Comparison of ENCODE assay signal across 1 cellular context in the genomic region with DNA sequence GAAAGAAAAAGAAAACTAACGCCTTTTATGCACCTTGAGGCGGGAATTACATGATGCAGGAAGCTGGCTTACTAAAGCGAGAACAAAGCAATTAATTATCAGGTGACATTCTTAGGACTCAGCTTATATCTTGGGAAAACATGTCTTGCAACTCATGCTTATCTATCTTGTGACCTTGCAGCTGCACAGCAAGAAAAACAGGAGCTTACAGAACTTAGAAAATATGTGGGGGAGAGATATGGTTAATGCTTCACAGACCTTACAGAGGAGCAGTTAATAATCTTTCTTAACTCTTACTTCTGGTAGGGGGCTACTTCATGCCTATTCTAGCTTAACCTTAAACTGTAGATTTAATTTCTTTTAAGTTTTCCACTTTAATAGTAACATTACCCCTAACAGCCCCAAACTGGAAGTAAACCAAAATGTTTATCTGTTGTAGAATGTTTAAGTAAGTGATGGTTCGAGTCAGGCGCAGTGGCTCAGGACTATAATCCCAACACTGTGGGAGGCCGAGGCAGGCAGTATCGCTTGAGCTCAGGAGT.
TF ChIP-seq lines count a peak whose summit lies in the region.

No MANE protein-coding gene starts in this region.

TF ChIP-seq in K562, 482 proteins besides CTCF, POLR2A, EP300 and RAD21 (continued from another document and continues in another):
- TF ChIP-seq, protein P1, sequence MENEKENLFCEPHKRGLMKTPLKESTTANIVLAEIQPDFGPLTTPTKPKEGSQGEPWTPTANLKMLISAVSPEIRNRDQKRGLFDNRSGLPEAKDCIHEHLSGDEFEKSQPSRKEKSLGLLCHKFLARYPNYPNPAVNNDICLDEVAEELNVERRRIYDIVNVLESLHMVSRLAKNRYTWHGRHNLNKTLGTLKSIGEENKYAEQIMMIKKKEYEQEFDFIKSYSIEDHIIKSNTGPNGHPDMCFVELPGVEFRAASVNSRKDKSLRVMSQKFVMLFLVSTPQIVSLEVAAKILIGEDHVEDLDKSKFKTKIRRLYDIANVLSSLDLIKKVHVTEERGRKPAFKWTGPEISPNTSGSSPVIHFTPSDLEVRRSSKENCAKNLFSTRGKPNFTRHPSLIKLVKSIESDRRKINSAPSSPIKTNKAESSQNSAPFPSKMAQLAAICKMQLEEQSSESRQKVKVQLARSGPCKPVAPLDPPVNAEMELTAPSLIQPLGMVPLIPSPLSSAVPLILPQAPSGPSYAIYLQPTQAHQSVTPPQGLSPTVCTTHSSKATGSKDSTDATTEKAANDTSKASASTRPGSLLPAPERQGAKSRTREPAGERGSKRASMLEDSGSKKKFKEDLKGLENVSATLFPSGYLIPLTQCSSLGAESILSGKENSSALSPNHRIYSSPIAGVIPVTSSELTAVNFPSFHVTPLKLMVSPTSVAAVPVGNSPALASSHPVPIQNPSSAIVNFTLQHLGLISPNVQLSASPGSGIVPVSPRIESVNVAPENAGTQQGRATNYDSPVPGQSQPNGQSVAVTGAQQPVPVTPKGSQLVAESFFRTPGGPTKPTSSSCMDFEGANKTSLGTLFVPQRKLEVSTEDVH (IDR thresholded peaks at IDR 0.05; ENCODE audit: low read depth, partially characterized antibody) = no peak
- no peak for TF ChIP-seq GATAD2A (IDR thresholded peaks at IDR 0.05)
- TF ChIP-seq ZNF197 (CRISPR knock-in tag; IDR thresholded peaks at IDR 0.05; ENCODE audit: low read depth) = peak; percentile 93
- no peak for TF ChIP-seq RFX5 (IDR thresholded peaks at IDR 0.05; ENCODE audit: low read depth, low read length)
- no peak for TF ChIP-seq ZNF77 (CRISPR knock-in tag; IDR thresholded peaks at IDR 0.05)
- TF ChIP-seq, protein P2, sequence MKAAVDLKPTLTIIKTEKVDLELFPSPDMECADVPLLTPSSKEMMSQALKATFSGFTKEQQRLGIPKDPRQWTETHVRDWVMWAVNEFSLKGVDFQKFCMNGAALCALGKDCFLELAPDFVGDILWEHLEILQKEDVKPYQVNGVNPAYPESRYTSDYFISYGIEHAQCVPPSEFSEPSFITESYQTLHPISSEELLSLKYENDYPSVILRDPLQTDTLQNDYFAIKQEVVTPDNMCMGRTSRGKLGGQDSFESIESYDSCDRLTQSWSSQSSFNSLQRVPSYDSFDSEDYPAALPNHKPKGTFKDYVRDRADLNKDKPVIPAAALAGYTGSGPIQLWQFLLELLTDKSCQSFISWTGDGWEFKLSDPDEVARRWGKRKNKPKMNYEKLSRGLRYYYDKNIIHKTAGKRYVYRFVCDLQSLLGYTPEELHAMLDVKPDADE (conservative IDR thresholded peaks at IDR 0.05; ENCODE audit: control insufficient read depth, low read depth, low read length) = no peak
- TF ChIP-seq HNRNPK (IDR thresholded peaks at IDR 0.05; ENCODE audit: low read depth, low read length, poor library complexity, severe bottlenecking) = no peak
- no peak for TF ChIP-seq XRCC3 (IDR thresholded peaks at IDR 0.05)
- peak; percentile 6; the same call in 1 of the 2 replicates for TF ChIP-seq TEAD2 (tag; IDR thresholded peaks at IDR 0.05)
- no peak for TF ChIP-seq U2AF2 (optimal IDR thresholded peaks at IDR 0.05; ENCODE audit: low read depth, low read length)
- peak; percentile 86 for TF ChIP-seq FOSL1 (tag; conservative IDR thresholded peaks at IDR 0.05)
- TF ChIP-seq, protein P3, sequence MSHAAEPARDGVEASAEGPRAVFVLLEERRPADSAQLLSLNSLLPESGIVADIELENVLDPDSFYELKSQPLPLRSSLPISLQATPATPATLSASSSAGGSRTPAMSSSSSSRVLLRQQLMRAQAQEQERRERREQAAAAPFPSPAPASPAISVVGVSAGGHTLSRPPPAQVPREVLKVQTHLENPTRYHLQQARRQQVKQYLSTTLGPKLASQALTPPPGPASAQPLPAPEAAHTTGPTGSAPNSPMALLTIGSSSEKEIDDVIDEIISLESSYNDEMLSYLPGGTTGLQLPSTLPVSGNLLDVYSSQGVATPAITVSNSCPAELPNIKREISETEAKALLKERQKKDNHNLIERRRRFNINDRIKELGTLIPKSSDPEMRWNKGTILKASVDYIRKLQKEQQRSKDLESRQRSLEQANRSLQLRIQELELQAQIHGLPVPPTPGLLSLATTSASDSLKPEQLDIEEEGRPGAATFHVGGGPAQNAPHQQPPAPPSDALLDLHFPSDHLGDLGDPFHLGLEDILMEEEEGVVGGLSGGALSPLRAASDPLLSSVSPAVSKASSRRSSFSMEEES (CRISPR knock-in tag; IDR thresholded peaks at IDR 0.05) = peak; percentile 37; the same call in 1 of the 2 replicates
- TF ChIP-seq, protein P4, sequence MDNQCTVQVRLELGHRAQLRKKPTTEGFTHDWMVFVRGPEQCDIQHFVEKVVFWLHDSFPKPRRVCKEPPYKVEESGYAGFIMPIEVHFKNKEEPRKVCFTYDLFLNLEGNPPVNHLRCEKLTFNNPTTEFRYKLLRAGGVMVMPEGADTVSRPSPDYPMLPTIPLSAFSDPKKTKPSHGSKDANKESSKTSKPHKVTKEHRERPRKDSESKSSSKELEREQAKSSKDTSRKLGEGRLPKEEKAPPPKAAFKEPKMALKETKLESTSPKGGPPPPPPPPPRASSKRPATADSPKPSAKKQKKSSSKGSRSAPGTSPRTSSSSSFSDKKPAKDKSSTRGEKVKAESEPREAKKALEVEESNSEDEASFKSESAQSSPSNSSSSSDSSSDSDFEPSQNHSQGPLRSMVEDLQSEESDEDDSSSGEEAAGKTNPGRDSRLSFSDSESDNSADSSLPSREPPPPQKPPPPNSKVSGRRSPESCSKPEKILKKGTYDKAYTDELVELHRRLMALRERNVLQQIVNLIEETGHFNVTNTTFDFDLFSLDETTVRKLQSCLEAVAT (IDR thresholded peaks at IDR 0.05) = 0 out of 4 replicates have a peak, but pooled peaks of 1 of the 2 experiments have one; percentile 5
- TF ChIP-seq, protein P5, sequence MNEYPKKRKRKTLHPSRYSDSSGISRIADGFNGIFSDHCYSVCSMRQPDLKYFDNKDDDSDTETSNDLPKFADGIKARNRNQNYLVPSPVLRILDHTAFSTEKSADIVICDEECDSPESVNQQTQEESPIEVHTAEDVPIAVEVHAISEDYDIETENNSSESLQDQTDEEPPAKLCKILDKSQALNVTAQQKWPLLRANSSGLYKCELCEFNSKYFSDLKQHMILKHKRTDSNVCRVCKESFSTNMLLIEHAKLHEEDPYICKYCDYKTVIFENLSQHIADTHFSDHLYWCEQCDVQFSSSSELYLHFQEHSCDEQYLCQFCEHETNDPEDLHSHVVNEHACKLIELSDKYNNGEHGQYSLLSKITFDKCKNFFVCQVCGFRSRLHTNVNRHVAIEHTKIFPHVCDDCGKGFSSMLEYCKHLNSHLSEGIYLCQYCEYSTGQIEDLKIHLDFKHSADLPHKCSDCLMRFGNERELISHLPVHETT (CRISPR knock-in tag; conservative IDR thresholded peaks at IDR 0.05 in 1 of 2, IDR thresholded peaks at IDR 0.05 in 1 of 2) = peak in 1 of 2 experiments; percentile 91; a peak in 1 of 4 replicates
- peak; percentile 73; the same call in 1 of the 2 replicates for TF ChIP-seq ZNF584 (CRISPR knock-in tag; IDR thresholded peaks at IDR 0.05; ENCODE audit: low read depth)
- TF ChIP-seq, protein P6, sequence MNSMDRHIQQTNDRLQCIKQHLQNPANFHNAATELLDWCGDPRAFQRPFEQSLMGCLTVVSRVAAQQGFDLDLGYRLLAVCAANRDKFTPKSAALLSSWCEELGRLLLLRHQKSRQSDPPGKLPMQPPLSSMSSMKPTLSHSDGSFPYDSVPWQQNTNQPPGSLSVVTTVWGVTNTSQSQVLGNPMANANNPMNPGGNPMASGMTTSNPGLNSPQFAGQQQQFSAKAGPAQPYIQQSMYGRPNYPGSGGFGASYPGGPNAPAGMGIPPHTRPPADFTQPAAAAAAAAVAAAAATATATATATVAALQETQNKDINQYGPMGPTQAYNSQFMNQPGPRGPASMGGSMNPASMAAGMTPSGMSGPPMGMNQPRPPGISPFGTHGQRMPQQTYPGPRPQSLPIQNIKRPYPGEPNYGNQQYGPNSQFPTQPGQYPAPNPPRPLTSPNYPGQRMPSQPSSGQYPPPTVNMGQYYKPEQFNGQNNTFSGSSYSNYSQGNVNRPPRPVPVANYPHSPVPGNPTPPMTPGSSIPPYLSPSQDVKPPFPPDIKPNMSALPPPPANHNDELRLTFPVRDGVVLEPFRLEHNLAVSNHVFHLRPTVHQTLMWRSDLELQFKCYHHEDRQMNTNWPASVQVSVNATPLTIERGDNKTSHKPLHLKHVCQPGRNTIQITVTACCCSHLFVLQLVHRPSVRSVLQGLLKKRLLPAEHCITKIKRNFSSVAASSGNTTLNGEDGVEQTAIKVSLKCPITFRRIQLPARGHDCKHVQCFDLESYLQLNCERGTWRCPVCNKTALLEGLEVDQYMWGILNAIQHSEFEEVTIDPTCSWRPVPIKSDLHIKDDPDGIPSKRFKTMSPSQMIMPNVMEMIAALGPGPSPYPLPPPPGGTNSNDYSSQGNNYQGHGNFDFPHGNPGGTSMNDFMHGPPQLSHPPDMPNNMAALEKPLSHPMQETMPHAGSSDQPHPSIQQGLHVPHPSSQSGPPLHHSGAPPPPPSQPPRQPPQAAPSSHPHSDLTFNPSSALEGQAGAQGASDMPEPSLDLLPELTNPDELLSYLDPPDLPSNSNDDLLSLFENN (IDR thresholded peaks at IDR 0.05; ENCODE audit: low read depth in 2 of 2, low read length in 2 of 2) = peak in 1 of 2 experiments; percentile 96; a peak in 2 of 4 replicates
- peak; percentile 67 for TF ChIP-seq BACH1 (tag; IDR thresholded peaks at IDR 0.05)
- TF ChIP-seq, protein P7, sequence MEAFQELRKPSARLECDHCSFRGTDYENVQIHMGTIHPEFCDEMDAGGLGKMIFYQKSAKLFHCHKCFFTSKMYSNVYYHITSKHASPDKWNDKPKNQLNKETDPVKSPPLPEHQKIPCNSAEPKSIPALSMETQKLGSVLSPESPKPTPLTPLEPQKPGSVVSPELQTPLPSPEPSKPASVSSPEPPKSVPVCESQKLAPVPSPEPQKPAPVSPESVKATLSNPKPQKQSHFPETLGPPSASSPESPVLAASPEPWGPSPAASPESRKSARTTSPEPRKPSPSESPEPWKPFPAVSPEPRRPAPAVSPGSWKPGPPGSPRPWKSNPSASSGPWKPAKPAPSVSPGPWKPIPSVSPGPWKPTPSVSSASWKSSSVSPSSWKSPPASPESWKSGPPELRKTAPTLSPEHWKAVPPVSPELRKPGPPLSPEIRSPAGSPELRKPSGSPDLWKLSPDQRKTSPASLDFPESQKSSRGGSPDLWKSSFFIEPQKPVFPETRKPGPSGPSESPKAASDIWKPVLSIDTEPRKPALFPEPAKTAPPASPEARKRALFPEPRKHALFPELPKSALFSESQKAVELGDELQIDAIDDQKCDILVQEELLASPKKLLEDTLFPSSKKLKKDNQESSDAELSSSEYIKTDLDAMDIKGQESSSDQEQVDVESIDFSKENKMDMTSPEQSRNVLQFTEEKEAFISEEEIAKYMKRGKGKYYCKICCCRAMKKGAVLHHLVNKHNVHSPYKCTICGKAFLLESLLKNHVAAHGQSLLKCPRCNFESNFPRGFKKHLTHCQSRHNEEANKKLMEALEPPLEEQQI (IDR thresholded peaks at IDR 0.05) = peak; percentile 79
- peak; percentile 35 for TF ChIP-seq TAF9B (IDR thresholded peaks at IDR 0.05; ENCODE audit: partially characterized antibody)
- peak in 1 of 2 experiments; percentile 57; a peak in 1 of 4 replicates for TF ChIP-seq ETV6 (IDR thresholded peaks at IDR 0.05; ENCODE audit: borderline replicate concordance in 1 of 2, low read depth in 2 of 2, low read length in 1 of 2)
- no peak for TF ChIP-seq ETV6 (CRISPR knock-in tag; IDR thresholded peaks at IDR 0.05; ENCODE audit: borderline replicate concordance)
- peak; percentile 87 for TF ChIP-seq ZNF644 (tag; IDR thresholded peaks at IDR 0.05; ENCODE audit: low read depth)
- TF ChIP-seq MXI1 (IDR thresholded peaks at IDR 0.05; ENCODE audit: low read depth, low read length) = peak; percentile 55; the same call in 1 of the 2 replicates
- peak; percentile 65 for TF ChIP-seq CCNT2 (IDR thresholded peaks at IDR 0.05; ENCODE audit: borderline replicate concordance, extremely low read depth, insufficient read length, low read depth, low read length)
- TF ChIP-seq, protein P8, sequence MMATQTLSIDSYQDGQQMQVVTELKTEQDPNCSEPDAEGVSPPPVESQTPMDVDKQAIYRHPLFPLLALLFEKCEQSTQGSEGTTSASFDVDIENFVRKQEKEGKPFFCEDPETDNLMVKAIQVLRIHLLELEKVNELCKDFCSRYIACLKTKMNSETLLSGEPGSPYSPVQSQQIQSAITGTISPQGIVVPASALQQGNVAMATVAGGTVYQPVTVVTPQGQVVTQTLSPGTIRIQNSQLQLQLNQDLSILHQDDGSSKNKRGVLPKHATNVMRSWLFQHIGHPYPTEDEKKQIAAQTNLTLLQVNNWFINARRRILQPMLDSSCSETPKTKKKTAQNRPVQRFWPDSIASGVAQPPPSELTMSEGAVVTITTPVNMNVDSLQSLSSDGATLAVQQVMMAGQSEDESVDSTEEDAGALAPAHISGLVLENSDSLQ (IDR thresholded peaks at IDR 0.05) = peak; percentile 96
- TF ChIP-seq ZEB2 (IDR thresholded peaks at IDR 0.05) = peak; percentile 84
- TF ChIP-seq C11orf30 (IDR thresholded peaks at IDR 0.05; ENCODE audit: low read depth) = peak; percentile 52; the same call in 1 of the 2 replicates
- TF ChIP-seq, protein P9, sequence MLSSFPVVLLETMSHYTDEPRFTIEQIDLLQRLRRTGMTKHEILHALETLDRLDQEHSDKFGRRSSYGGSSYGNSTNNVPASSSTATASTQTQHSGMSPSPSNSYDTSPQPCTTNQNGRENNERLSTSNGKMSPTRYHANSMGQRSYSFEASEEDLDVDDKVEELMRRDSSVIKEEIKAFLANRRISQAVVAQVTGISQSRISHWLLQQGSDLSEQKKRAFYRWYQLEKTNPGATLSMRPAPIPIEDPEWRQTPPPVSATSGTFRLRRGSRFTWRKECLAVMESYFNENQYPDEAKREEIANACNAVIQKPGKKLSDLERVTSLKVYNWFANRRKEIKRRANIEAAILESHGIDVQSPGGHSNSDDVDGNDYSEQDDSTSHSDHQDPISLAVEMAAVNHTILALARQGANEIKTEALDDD (IDR thresholded peaks at IDR 0.05) = peak; percentile 91
- TF ChIP-seq L3MBTL2 (IDR thresholded peaks at IDR 0.05) = peak; percentile 69
- peak; percentile 98 for TF ChIP-seq CBFA2T2 (conservative IDR thresholded peaks at IDR 0.05)
- TF ChIP-seq, protein P10, sequence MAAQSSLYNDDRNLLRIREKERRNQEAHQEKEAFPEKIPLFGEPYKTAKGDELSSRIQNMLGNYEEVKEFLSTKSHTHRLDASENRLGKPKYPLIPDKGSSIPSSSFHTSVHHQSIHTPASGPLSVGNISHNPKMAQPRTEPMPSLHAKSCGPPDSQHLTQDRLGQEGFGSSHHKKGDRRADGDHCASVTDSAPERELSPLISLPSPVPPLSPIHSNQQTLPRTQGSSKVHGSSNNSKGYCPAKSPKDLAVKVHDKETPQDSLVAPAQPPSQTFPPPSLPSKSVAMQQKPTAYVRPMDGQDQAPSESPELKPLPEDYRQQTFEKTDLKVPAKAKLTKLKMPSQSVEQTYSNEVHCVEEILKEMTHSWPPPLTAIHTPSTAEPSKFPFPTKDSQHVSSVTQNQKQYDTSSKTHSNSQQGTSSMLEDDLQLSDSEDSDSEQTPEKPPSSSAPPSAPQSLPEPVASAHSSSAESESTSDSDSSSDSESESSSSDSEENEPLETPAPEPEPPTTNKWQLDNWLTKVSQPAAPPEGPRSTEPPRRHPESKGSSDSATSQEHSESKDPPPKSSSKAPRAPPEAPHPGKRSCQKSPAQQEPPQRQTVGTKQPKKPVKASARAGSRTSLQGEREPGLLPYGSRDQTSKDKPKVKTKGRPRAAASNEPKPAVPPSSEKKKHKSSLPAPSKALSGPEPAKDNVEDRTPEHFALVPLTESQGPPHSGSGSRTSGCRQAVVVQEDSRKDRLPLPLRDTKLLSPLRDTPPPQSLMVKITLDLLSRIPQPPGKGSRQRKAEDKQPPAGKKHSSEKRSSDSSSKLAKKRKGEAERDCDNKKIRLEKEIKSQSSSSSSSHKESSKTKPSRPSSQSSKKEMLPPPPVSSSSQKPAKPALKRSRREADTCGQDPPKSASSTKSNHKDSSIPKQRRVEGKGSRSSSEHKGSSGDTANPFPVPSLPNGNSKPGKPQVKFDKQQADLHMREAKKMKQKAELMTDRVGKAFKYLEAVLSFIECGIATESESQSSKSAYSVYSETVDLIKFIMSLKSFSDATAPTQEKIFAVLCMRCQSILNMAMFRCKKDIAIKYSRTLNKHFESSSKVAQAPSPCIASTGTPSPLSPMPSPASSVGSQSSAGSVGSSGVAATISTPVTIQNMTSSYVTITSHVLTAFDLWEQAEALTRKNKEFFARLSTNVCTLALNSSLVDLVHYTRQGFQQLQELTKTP (IDR thresholded peaks at IDR 0.05; ENCODE audit: low read depth in 1 of 2, partially characterized antibody in 2 of 2) = peak in 1 of 2 experiments; percentile 80
